Comparison of ENCODE assay signal across 27 cellular contexts in genomic region chr17:12631076-12631475, GRCh38. TPM values are rescaled to one million over a fixed set of nuclear protein-coding genes. Genes with fewer than 3 reads are reported as not detected.
DNase-seq lines count a peak whose midpoint lies in the region; ATAC-seq and TF ChIP-seq lines count a peak whose summit lies in the region.
"Had no signal": no experiment of that assay in that cellular context is flagged by ENCODE, and none has a peak within 500 bp of the region (broad histone marks: within the 10 kb centered on the region; RNA-seq: fewer than 3 reads in every experiment).

No MANE protein-coding gene starts in this region.

- TF ChIP-seq POLR2A in gastrocnemius medialis (IDR thresholded peaks at IDR 0.05) = no peak

- H3K4me2 ChIP-seq in Karpas-422 (ENCODE audit: low read depth, low read length, poor library complexity, severe bottlenecking) = no peak overlapping the region

- ATAC-seq in gastrocnemius medialis (no peak), HG03108 (IDR thresholded peaks at IDR 0.05; ENCODE audit: unreplicated experiment) (no peak)
- ATAC-seq in stimulated activated naive CD8-positive, alpha-beta T cell treated with anti-CD3 and anti-CD28 coated beads, Interleukin-15, amount 100 ng/mL, for 72 hours = no peak
- ATAC-seq: activated CD4-positive, alpha-beta T cell treated with anti-CD3 and anti-CD28 coated beads for 36 hours; left colon; psoas muscle; SK-N-SH treated with all-trans-retinoic acid at 6 μM for 48 hours; stimulated activated naive CD8-positive, alpha-beta T cell treated with anti-CD3 and anti-CD28 coated beads, Interleukin-15, Interleukin-2, amounts not matched to agents 100 U/mL and 50 U/mL, for 24 hours had no signal

- no peak overlapping the region for H3K9ac ChIP-seq in Karpas-422 (ENCODE audit: low read length)

- H3K9me2 ChIP-seq in Karpas-422 (replicated peaks; ENCODE audit: insufficient read depth, low read length) = no peaks in the 10 kb centered on the region

- no peaks in the 10 kb centered on the region for H3K4me1 Mint-ChIP-seq in CD14-positive monocyte
- no peaks in the 10 kb centered on the region for H3K4me1 Mint-ChIP-seq in stimulated activated naive CD8-positive, alpha-beta T cell treated with anti-CD3 and anti-CD28 coated beads, Interleukin-15, amount 100 ng/mL, for 72 hours
- H3K4me1 Mint-ChIP-seq: activated CD4-positive, alpha-beta T cell treated with anti-CD3 and anti-CD28 coated beads for 36 hours; activated naive CD8-positive, alpha-beta T cell treated with anti-CD3 and anti-CD28 coated beads, Interleukin-2, amount 10 ng/mL, durations not matched to agents 7 days and 5 days; memory B cell had no signal

- H3K9me3 ChIP-seq in Karpas-422 (ENCODE audit: low read length) (no peaks in the 10 kb centered on the region), gastrocnemius medialis (no peaks in the 10 kb centered on the region), A673 (ENCODE audit: low read depth, low read length, poor library complexity, severe bottlenecking) (no peaks in the 10 kb centered on the region)
- H3K9me3 ChIP-seq: neutrophil, psoas muscle, transverse colon had no signal

- BruUV-seq in A673 (replicated peaks; lab: Mats Ljungman, UMichigan) = no TSS peak

- no peaks in the 10 kb centered on the region for H3K79me2 ChIP-seq in Karpas-422 (ENCODE audit: low read length)

- H3K4me1 ChIP-seq in Karpas-422 (ENCODE audit: low read length) = no peaks in the 10 kb centered on the region
- no peaks in the 10 kb centered on the region for H3K4me1 ChIP-seq in gastrocnemius medialis
- no peaks in the 10 kb centered on the region for H3K4me1 ChIP-seq in A673 (ENCODE audit: insufficient read depth, low read length, poor library complexity, severe bottlenecking)
- H3K4me1 ChIP-seq: psoas muscle, transverse colon had no signal

- DNase-seq in AG10803 (ENCODE audit: low read depth) (peak; percentile 23), Karpas-422 (peak; percentile 14), fibroblast of mammary gland (ENCODE audit: low read depth) (peak; percentile 28), gastrocnemius medialis (no peak), CD14-positive monocyte (ENCODE audit: low spot score) (no peak), A673 (ENCODE audit: low spot score) (no peak)
- DNase-seq in stimulated activated naive CD8-positive, alpha-beta T cell treated with anti-CD3 and anti-CD28 coated beads, Interleukin-15, amount 100 ng/mL, for 72 hours = no peak
- DNase-seq: activated CD4-positive, alpha-beta T cell treated with anti-CD3 and anti-CD28 coated beads for 36 hours; activated CD8-positive, alpha-beta memory T cell treated with anti-CD3 and anti-CD28 coated beads for 24 hours; activated effector memory CD4-positive, alpha-beta T cell treated with Interleukin-2 at 50 U/mL for 16 hours; activated naive CD8-positive, alpha-beta T cell treated with anti-CD3 and anti-CD28 coated beads, Interleukin-2, amount 10 ng/mL, durations not matched to agents 7 days and 5 days; cerebellar nuclear complex; DMS79; left colon; NCI-H1048; NCI-H1694; NCI-H446 treated with DMSO at 0.1 percent for 48 hours; psoas muscle; stimulated activated naive CD8-positive, alpha-beta T cell treated with anti-CD3 and anti-CD28 coated beads, Interleukin-15, Interleukin-2, amounts not matched to agents 100 U/mL and 50 U/mL, for 24 hours; T-helper 2 cell; transverse colon had no signal

- H3K27me3 ChIP-seq in Karpas-422 (ENCODE audit: low read length) (no peaks in the 10 kb centered on the region), gastrocnemius medialis (no peaks in the 10 kb centered on the region), A673 (replicated peaks; ENCODE audit: insufficient read depth, low read depth, low read length, poor library complexity) (peaks cover 25% of the 10 kb centered on the region)
- H3K27me3 ChIP-seq: transverse colon had no signal

- H3K4me3 Mint-ChIP-seq in CD14-positive monocyte = no peak overlapping the region
- no peak overlapping the region for H3K4me3 Mint-ChIP-seq in stimulated activated naive CD8-positive, alpha-beta T cell treated with anti-CD3 and anti-CD28 coated beads, Interleukin-15, amount 100 ng/mL, for 72 hours
- H3K4me3 Mint-ChIP-seq: activated CD4-positive, alpha-beta T cell treated with anti-CD3 and anti-CD28 coated beads for 36 hours; activated naive CD8-positive, alpha-beta T cell treated with anti-CD3 and anti-CD28 coated beads, Interleukin-2, amount 10 ng/mL, durations not matched to agents 7 days and 5 days; memory B cell had no signal

- intact Hi-C loops in gastrocnemius medialis (cut with DNase I; ENCODE audit: low total_unique reads) (no loop called here), CD14-positive monocyte (cut with micrococcal nuclease) (no loop called here), A673 (cut with micrococcal nuclease; ENCODE audit: unreplicated experiment) (no loop called here)

- H3K9me3 Mint-ChIP-seq in CD14-positive monocyte = peaks cover 0 to 10% (median 0%) of the 10 kb centered on the region in 7 donors
- peaks cover 5 to 17% of the 10 kb centered on the region in 2 donors for H3K9me3 Mint-ChIP-seq in stimulated activated naive CD8-positive, alpha-beta T cell treated with anti-CD3 and anti-CD28 coated beads, Interleukin-15, amount 100 ng/mL, for 72 hours
- H3K9me3 Mint-ChIP-seq: memory B cell had no signal

- H3K4me3 ChIP-seq in AG10803 (ENCODE audit: low read length) = no peak overlapping the region
- no peak overlapping the region for H3K4me3 ChIP-seq in Karpas-422 (ENCODE audit: low read length)
- H3K4me3 ChIP-seq in fibroblast of mammary gland (ENCODE audit: control insufficient read depth, low read depth, low read length) = no peak overlapping the region
- H3K4me3 ChIP-seq in gastrocnemius medialis = no peak overlapping the region
- H3K4me3 ChIP-seq in A673 (ENCODE audit: low read depth, low read length, poor library complexity, severe bottlenecking) = no peak overlapping the region
- H3K4me3 ChIP-seq: psoas muscle, transverse colon had no signal

- CTCF ChIA-PET in A673 (lab: Charles Lee) = no interaction called here

- TF ChIP-seq CTCF in AG10803 (conservative IDR thresholded peaks at IDR 0.05; ENCODE audit: low read length) (no peak), fibroblast of mammary gland (conservative IDR thresholded peaks at IDR 0.05; ENCODE audit: control insufficient read depth, insufficient read depth, low read depth, low read length) (no peak), gastrocnemius medialis (IDR thresholded peaks at IDR 0.05 in 4 of 5, conservative IDR thresholded peaks at IDR 0.05 in 1 of 5) (no peak), CD14-positive monocyte (IDR thresholded peaks at IDR 0.05) (no peak), A673 (conservative IDR thresholded peaks at IDR 0.05; ENCODE audit: low read depth, low read length) (no peak)

- H4K20me1 ChIP-seq in Karpas-422 (ENCODE audit: insufficient read depth, low read depth, low read length) = no peaks in the 10 kb centered on the region

- POLR2A ChIA-PET in A673 (lab: Charles Lee; ENCODE audit: low non-redundant PET) = no interaction called here

- peaks cover 0 to 4% (median 0%) of the 10 kb centered on the region in 3 donors for H3K27me3 Mint-ChIP-seq in CD14-positive monocyte (ENCODE audit: low read depth in 3 of 3)
- H3K27me3 Mint-ChIP-seq in stimulated activated naive CD8-positive, alpha-beta T cell treated with anti-CD3 and anti-CD28 coated beads, Interleukin-15, amount 100 ng/mL, for 72 hours = peaks cover 18% of the 10 kb centered on the region
- H3K27me3 Mint-ChIP-seq: activated naive CD8-positive, alpha-beta T cell treated with anti-CD3 and anti-CD28 coated beads, Interleukin-2, amount 10 ng/mL, durations not matched to agents 7 days and 5 days had no signal

- no peaks in the 10 kb centered on the region for H3K36me3 Mint-ChIP-seq in CD14-positive monocyte
- H3K36me3 Mint-ChIP-seq: activated naive CD8-positive, alpha-beta T cell treated with anti-CD3 and anti-CD28 coated beads, Interleukin-2, amount 10 ng/mL, durations not matched to agents 7 days and 5 days; memory B cell had no signal

- H3K27ac ChIP-seq in Karpas-422 (ENCODE audit: low read length) (no peak overlapping the region), gastrocnemius medialis (peak overlapping the region in 3 of 4 donors; percentile 31 to 49 (median 41)), A673 (ENCODE audit: low read depth, low read length, poor library complexity, severe bottlenecking) (no peak overlapping the region)
- H3K27ac ChIP-seq: C4-2B, neutrophil, psoas muscle, transverse colon had no signal

- H3K27ac Mint-ChIP-seq in CD14-positive monocyte = no peak overlapping the region
- H3K27ac Mint-ChIP-seq in stimulated activated naive CD8-positive, alpha-beta T cell treated with anti-CD3 and anti-CD28 coated beads, Interleukin-15, amount 100 ng/mL, for 72 hours = no peak overlapping the region
- H3K27ac Mint-ChIP-seq: activated CD4-positive, alpha-beta T cell treated with anti-CD3 and anti-CD28 coated beads for 36 hours; activated naive CD8-positive, alpha-beta T cell treated with anti-CD3 and anti-CD28 coated beads, Interleukin-2, amount 10 ng/mL, durations not matched to agents 7 days and 5 days; memory B cell had no signal

- H2AFZ ChIP-seq in Karpas-422 (ENCODE audit: low read length) = no peak overlapping the region

- in situ Hi-C loops in gastrocnemius medialis (cut with MboI; ENCODE audit: low sequenced_read_pairs in 4 of 4) = no loop called here

- H3K36me3 ChIP-seq in Karpas-422 (ENCODE audit: insufficient read depth, low read length) = no peaks in the 10 kb centered on the region
- H3K36me3 ChIP-seq in gastrocnemius medialis = no peaks in the 10 kb centered on the region
- H3K36me3 ChIP-seq in A673 (ENCODE audit: insufficient read depth, low read length, poor library complexity, severe bottlenecking) = no peaks in the 10 kb centered on the region
- H3K36me3 ChIP-seq: neutrophil, transverse colon had no signal

RNA-seq across cellular contexts. Expression of gene MYOCD, which starts 34.6 kb away (rescaled TPM):
- not detected in 2 replicates for total RNA-seq in Karpas-422 (2014; rRNA removed; shearing (Covaris generic); ENCODE audit: low replicate concordance)
- total RNA-seq in gastrocnemius medialis (1 to 10 TPM in 2 of 4 donors, under 1 TPM in 2; 0.36 to 2.7 (median 1.2) TPM), A673 (2021) (not detected in 2 replicates)
- polyA plus RNA-seq in CD14-positive monocyte = not detected
- total RNA-seq: activated CD4-positive, alpha-beta T cell treated with anti-CD3 and anti-CD28 coated beads for 36 hours; activated naive CD8-positive, alpha-beta T cell treated with anti-CD3 and anti-CD28 coated beads, Interleukin-2, amount 10 ng/mL, durations not matched to agents 7 days and 5 days; OCI-LY7 had no signal

Comparison
In these comparisons a context has a peak if more than half of its experiments do, and no peak if none do; other contexts are left out.
1. DNase-seq: peak in AG10803 (single experiment), Karpas-422 (single experiment) and fibroblast of mammary gland (single experiment); none in gastrocnemius medialis (0 of 2), CD14-positive monocyte (single experiment), stimulated activated naive CD8-positive, alpha-beta T cell treated with anti-CD3 and anti-CD28 coated beads, Interleukin-15, amount 100 ng/mL, for 72 hours (0 of 2) and A673 (single experiment).
2. H3K27ac ChIP-seq: peak in gastrocnemius medialis (3 of 4); none in Karpas-422 (single experiment) and A673 (single experiment).